In genomic region chr3:69086133-69086722, GRCh38 we compare ENCODE assay signal across 8 cellular contexts. TPM values are rescaled to one million over a fixed set of nuclear protein-coding genes. Genes with fewer than 3 reads are reported as not detected.
DNase-seq lines count a peak whose midpoint lies in the region; ATAC-seq lines count a peak whose summit lies in the region.

No MANE protein-coding gene starts in this region.

- peak; percentile 63 for ATAC-seq in left lobe of liver
- no peak for ATAC-seq in GM18498 (IDR thresholded peaks at IDR 0.05; ENCODE audit: unreplicated experiment)
- no peak for ATAC-seq in GM19467 (IDR thresholded peaks at IDR 0.05; ENCODE audit: unreplicated experiment)

- DNase-seq in GM04504 (ENCODE audit: low read depth) (peak; percentile 83), NCI-H2196 treated with DMSO at 0.1 percent for 48 hours (lab: John Stamatoyannopoulos, UW; ENCODE audit: unreplicated experiment) (peak; percentile 2), cerebellum (ENCODE audit: low spot score) (peak; percentile 63), left lobe of liver (ENCODE audit: low spot score) (peak; percentile 82)
- peak; percentile 62 for DNase-seq in activated CD4-positive, CD25-positive, alpha-beta regulatory T cell treated with anti-CD3 and anti-CD28 coated beads, Interleukin-2, amount 50 U/mL, for 72 hours
- DNase-seq in stimulated activated CD4-positive, alpha-beta T cell treated with anti-CD3 and anti-CD28 coated beads, Interleukin-1b, Interleukin-23, amount 100 ng/mL, for 1 hour (ENCODE audit: low read depth in 2 of 2), result peak; percentile 38 to 54

RNA-seq across cellular contexts. Expression of gene ARL6IP5, which starts 1.5 kb away (rescaled TPM):
- total RNA-seq in cerebellum, result 43.7 TPM
- 31.6 TPM for total RNA-seq in left lobe of liver

RNA-seq across cellular contexts. Expression of gene UBA3, which starts 6.1 kb away (rescaled TPM):
- total RNA-seq in cerebellum, result 82.3 TPM
- total RNA-seq in left lobe of liver, result 20.0 TPM

RNA-seq across cellular contexts. Expression of gene TMF1, which starts 34.1 kb away (rescaled TPM):
- total RNA-seq in cerebellum (33.7 TPM), left lobe of liver (9.2 TPM)

RNA-seq across cellular contexts. Expression of gene LMOD3, which starts 36.2 kb away (rescaled TPM):
- total RNA-seq in cerebellum (not detected), left lobe of liver (not detected)

Comparison
In these comparisons a context has a peak if more than half of its experiments do, and no peak if none do; other contexts are left out.
1. DNase-seq: peak in every context shown above with its lines; median percentile 83 in GM04504; 82 in left lobe of liver; 63 in cerebellum; 62 in activated CD4-positive, CD25-positive, alpha-beta regulatory T cell treated with anti-CD3 and anti-CD28 coated beads, Interleukin-2, amount 50 U/mL, for 72 hours; 46 in stimulated activated CD4-positive, alpha-beta T cell treated with anti-CD3 and anti-CD28 coated beads, Interleukin-1b, Interleukin-23, amount 100 ng/mL, for 1 hour; 2 in NCI-H2196 treated with DMSO at 0.1 percent for 48 hours.